Comparison of ENCODE assay signal across 8 cellular contexts in the genomic region with DNA sequence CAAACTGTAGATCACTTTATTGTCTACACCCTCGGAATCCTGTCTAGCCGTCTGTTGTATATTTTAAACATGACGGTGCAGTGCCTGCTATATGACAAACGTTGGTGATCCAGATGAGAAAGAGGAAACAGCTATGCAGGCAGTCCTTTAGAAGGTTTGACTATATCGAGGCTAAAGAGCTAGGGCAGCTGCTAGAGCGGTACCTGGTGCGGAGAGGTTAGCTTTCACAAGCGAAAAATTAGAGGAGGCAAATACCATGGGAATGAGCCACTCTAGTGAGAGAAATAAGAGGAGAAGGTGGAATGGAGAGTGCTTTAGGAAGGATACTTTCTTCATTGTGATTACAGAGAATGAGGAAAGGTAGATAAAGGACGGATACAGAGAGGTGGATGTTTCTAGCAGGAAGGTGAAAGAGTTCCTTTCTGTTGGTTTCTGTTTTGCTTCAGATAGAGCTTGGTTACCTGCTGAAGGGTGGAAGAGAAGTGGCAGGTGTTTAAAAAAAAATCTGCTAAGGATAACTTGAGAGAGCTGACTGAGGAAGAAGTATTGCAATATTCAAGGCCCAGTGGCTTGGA. TPM values are rescaled to one million over a fixed set of nuclear protein-coding genes. Genes with fewer than 3 reads are reported as not detected.
DNase-seq lines count a peak whose midpoint lies in the region; ATAC-seq and TF ChIP-seq lines count a peak whose summit lies in the region.

No MANE protein-coding gene starts in this region.

- H3K4me3 ChIP-seq in KMS-11 (IDR thresholded peaks at IDR 0.05; ENCODE audit: insufficient read depth, low read depth, low read length) (no peak overlapping the region), iPS DF 6.9 (ENCODE audit: low read length) (peak overlapping the region; percentile 66; the same call in 1 of the 2 replicates), skeletal muscle tissue (ENCODE audit: low read length in 3 of 3) (peak overlapping the region; percentile 68 to 89 (median 83))

- no peaks in the 10 kb centered on the region for H3K9me3 ChIP-seq in iPS DF 6.9 (ENCODE audit: control insufficient read depth, insufficient read depth, low read length)
- no peaks in the 10 kb centered on the region for H3K9me3 ChIP-seq in skeletal muscle tissue (ENCODE audit: control insufficient read depth in 3 of 3, low read length in 3 of 3)

- H3K79me2 ChIP-seq in KMS-11 (ENCODE audit: insufficient read depth, low read depth): peaks cover 11% of the 10 kb centered on the region; the same call in 1 of the 2 replicates

- DNase-seq in NCI-H345 treated with DMSO at 0.1 percent for 48 hours (lab: John Stamatoyannopoulos, UW; ENCODE audit: unreplicated experiment) (peak; percentile 42), NCI-H345 (lab: John Stamatoyannopoulos, UW) (no peak), iPS DF 6.9 (ENCODE audit: low read depth, low spot score) (no peak), T1000 (lab: John Stamatoyannopoulos, UW) (no peak)
- no peak for DNase-seq in activated T-helper 1 cell treated with anti-CD3 and anti-CD28 coated beads, Interleukin-12 subunit alpha, Interleukin-12 subunit beta, Interleukin-2, Interleukin-4 antibody, amounts not matched to agents 30 ng/mL and 10 ng/mL and 1 ng/mL, durations not matched to agents 14 hours and 24 hours and 36 hours (ENCODE audit: low spot score)

- WGBS in iPS DF 6.9 (ENCODE audit: insufficient coverage, insufficient read length): no CpG with 5 or more reads among the region's 9 CpGs

- H3K4me3 Mint-ChIP-seq in activated T-helper 1 cell treated with anti-CD3 and anti-CD28 coated beads, Interleukin-12 subunit alpha, Interleukin-12 subunit beta, Interleukin-2, Interleukin-4 antibody, amounts not matched to agents 30 ng/mL and 10 ng/mL and 1 ng/mL, durations not matched to agents 14 hours and 24 hours and 36 hours: peak overlapping the region; percentile 83

- H3K27me3 ChIP-seq in KMS-11 (ENCODE audit: insufficient read depth, low read depth): no peaks in the 10 kb centered on the region
- no peaks in the 10 kb centered on the region for H3K27me3 ChIP-seq in iPS DF 6.9 (ENCODE audit: control insufficient read depth, insufficient read depth, low read length)
- no peaks in the 10 kb centered on the region for H3K27me3 ChIP-seq in skeletal muscle tissue (ENCODE audit: control insufficient read depth in 3 of 3, insufficient read depth in 3 of 3, low read length in 3 of 3)

- intact Hi-C loops in activated T-helper 1 cell treated with anti-CD3 and anti-CD28 coated beads, Interleukin-12 subunit alpha, Interleukin-12 subunit beta, Interleukin-2, Interleukin-4 antibody, amounts not matched to agents 30 ng/mL and 10 ng/mL and 1 ng/mL, durations not matched to agents 14 hours and 24 hours and 36 hours (cut with micrococcal nuclease): loop anchor here (1.0 to 10.0 kb wide), 3 partner anchors 1027 to 1704 kb away; no protein-coding TSS in a partner anchor

- H3K27ac ChIP-seq in KMS-11: peak overlapping the region; percentile 97
- H3K27ac ChIP-seq in iPS DF 6.9 (ENCODE audit: low read length): no peak overlapping the region
- H3K27ac ChIP-seq in skeletal muscle tissue (ENCODE audit: low read depth, low read length): peak overlapping the region; percentile 96

- H4K20me1 ChIP-seq in KMS-11 (ENCODE audit: insufficient read depth): no peaks in the 10 kb centered on the region

- peaks cover 23% of the 10 kb centered on the region for H3K4me1 ChIP-seq in KMS-11 (ENCODE audit: low read depth, poor library complexity, severe bottlenecking)
- H3K4me1 ChIP-seq in iPS DF 6.9 (ENCODE audit: control insufficient read depth, insufficient read depth, low read length): no peaks in the 10 kb centered on the region
- H3K4me1 ChIP-seq in skeletal muscle tissue (ENCODE audit: control insufficient read depth in 3 of 3, insufficient read depth in 3 of 3, low read length in 3 of 3): peaks cover 14 to 27% (median 16%) of the 10 kb centered on the region in 3 donors

- H3K9ac ChIP-seq in KMS-11 (peak overlapping the region; percentile 97), skeletal muscle tissue (ENCODE audit: low read depth in 1 of 3, low read length in 3 of 3) (peak overlapping the region; percentile 95 to 97 (median 96))

- no peaks in the 10 kb centered on the region for H3K27me3 Mint-ChIP-seq in activated T-helper 1 cell treated with anti-CD3 and anti-CD28 coated beads, Interleukin-12 subunit alpha, Interleukin-12 subunit beta, Interleukin-2, Interleukin-4 antibody, amounts not matched to agents 30 ng/mL and 10 ng/mL and 1 ng/mL, durations not matched to agents 14 hours and 24 hours and 36 hours (ENCODE audit: insufficient read depth)

- no peaks in the 10 kb centered on the region for H3K36me3 ChIP-seq in KMS-11 (ENCODE audit: insufficient read depth)
- H3K36me3 ChIP-seq in iPS DF 6.9 (ENCODE audit: control insufficient read depth, insufficient read depth, low read length): no peaks in the 10 kb centered on the region; the same call in 1 of the 2 replicates
- H3K36me3 ChIP-seq in skeletal muscle tissue (ENCODE audit: control insufficient read depth in 3 of 3, insufficient read depth in 3 of 3, low read length in 3 of 3): no peaks in the 10 kb centered on the region

- H3K9me3 Mint-ChIP-seq in activated T-helper 1 cell treated with anti-CD3 and anti-CD28 coated beads, Interleukin-12 subunit alpha, Interleukin-12 subunit beta, Interleukin-2, Interleukin-4 antibody, amounts not matched to agents 30 ng/mL and 10 ng/mL and 1 ng/mL, durations not matched to agents 14 hours and 24 hours and 36 hours: no peaks in the 10 kb centered on the region

- peaks cover 34% of the 10 kb centered on the region for H3K4me1 Mint-ChIP-seq in activated T-helper 1 cell treated with anti-CD3 and anti-CD28 coated beads, Interleukin-12 subunit alpha, Interleukin-12 subunit beta, Interleukin-2, Interleukin-4 antibody, amounts not matched to agents 30 ng/mL and 10 ng/mL and 1 ng/mL, durations not matched to agents 14 hours and 24 hours and 36 hours (ENCODE audit: low read depth)

- ATAC-seq in GM19023 (IDR thresholded peaks at IDR 0.05; ENCODE audit: unreplicated experiment): no peak

- peak overlapping the region; percentile 65 for H2AFZ ChIP-seq in KMS-11 (ENCODE audit: low read depth)

- peak overlapping the region; percentile 84 for H3K27ac Mint-ChIP-seq in activated T-helper 1 cell treated with anti-CD3 and anti-CD28 coated beads, Interleukin-12 subunit alpha, Interleukin-12 subunit beta, Interleukin-2, Interleukin-4 antibody, amounts not matched to agents 30 ng/mL and 10 ng/mL and 1 ng/mL, durations not matched to agents 14 hours and 24 hours and 36 hours

- peak overlapping the region; percentile 72 for H3K4me2 ChIP-seq in KMS-11

- peaks cover 5% of the 10 kb centered on the region for H3K36me3 Mint-ChIP-seq in activated T-helper 1 cell treated with anti-CD3 and anti-CD28 coated beads, Interleukin-12 subunit alpha, Interleukin-12 subunit beta, Interleukin-2, Interleukin-4 antibody, amounts not matched to agents 30 ng/mL and 10 ng/mL and 1 ng/mL, durations not matched to agents 14 hours and 24 hours and 36 hours (ENCODE audit: low read depth)

- TF ChIP-seq CTCF in KMS-11 (conservative IDR thresholded peaks at IDR 0.05; ENCODE audit: low read depth, low read length): no peak

RNA-seq across cellular contexts. Expression of a gene that starts 1.0 kb away (rescaled TPM):
- 8.2 and 12.2 TPM in 2 replicates for total RNA-seq in activated T-helper 1 cell treated with anti-CD3 and anti-CD28 coated beads, Interleukin-12 subunit alpha, Interleukin-12 subunit beta, Interleukin-2, Interleukin-4 antibody, amounts not matched to agents 30 ng/mL and 10 ng/mL and 1 ng/mL, durations not matched to agents 14 hours and 24 hours and 36 hours
- total RNA-seq in skeletal muscle tissue: 22.4 TPM
